ENCODE assay signal across 15 cellular contexts in the genomic region with DNA sequence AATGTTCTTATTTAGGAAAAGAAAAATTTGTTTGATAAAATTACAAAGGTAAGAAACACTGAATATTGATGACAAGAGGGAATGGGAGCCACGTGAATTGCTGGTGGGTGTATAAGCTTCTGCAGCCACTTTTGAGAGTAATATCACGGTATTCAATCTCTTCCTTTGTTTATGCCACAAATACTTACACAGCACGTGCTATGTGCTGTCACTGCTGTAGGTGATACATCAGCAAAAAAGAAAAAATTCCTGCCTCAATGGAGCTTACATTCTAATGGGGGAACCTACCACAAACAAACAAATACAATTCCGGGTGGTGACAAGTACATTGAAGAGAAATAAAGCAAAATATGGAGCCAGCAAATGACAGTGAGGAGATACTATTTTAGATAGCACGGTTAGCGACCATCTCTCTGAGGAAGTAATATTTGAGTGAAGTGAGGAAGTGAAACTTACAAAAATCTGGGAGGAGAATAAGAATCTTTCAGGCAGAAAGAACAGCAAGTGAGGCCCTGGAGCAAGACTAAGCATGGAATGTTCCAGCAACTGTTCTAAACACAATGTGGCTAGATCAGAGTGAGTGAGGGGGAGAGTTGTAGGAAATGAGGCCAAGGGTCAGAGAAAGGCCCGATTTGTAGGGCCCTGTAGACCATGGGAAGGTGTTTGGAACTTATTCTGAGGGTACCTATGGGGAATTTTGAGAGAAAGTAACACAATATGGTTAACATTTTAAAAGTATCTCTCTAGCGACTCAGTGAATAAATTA. TPM values are rescaled to one million over a fixed set of nuclear protein-coding genes. Genes with fewer than 3 reads are reported as not detected.
DNase-seq lines count a peak whose midpoint lies in the region; ATAC-seq, FAIRE-seq and TF ChIP-seq lines count a peak whose summit lies in the region.
"Had no signal": no experiment of that assay in that cellular context is flagged by ENCODE, and none has a peak within 500 bp of the region (broad histone marks: within the 10 kb centered on the region; RNA-seq: fewer than 3 reads in every experiment).

No MANE protein-coding gene starts in this region.

- DNase-seq in GM18507 (ENCODE audit: extremely low spot score, insufficient read length, low read depth): no peak
- no peak for DNase-seq in K562 (ENCODE audit: extremely low read depth in 1 of 4, low spot score in 3 of 4)
- no peak for DNase-seq in GF-D8 (lab: John Stamatoyannopoulos, UW)
- no peak for DNase-seq in UCSD-AML1 (lab: John Stamatoyannopoulos, UW; ENCODE audit: unreplicated experiment)
- DNase-seq in endothelial cell (ENCODE audit: low spot score): no peak
- DNase-seq: Calu3, NCI-H2029 treated with DMSO at 0.1 percent for 48 hours, pancreas had no signal

- no peaks in the 10 kb centered on the region for H3K4me1 Mint-ChIP-seq in endothelial cell (ENCODE audit: unreplicated experiment)

- ATAC-seq in GM21528 (IDR thresholded peaks at IDR 0.05; ENCODE audit: low FRiP score, unreplicated experiment) (peak; percentile 56), HG03558 (IDR thresholded peaks at IDR 0.05; ENCODE audit: extremely low read depth, unreplicated experiment) (peak; percentile 38), K562 (no peak), HG02763 (IDR thresholded peaks at IDR 0.05; ENCODE audit: unreplicated experiment) (no peak)
- ATAC-seq: SK-N-SH treated with all-trans-retinoic acid at 6 μM for 48 hours had no signal

- H3K9me1 ChIP-seq in K562 (ENCODE audit: control insufficient read depth, insufficient read depth, low read length): no peaks in the 10 kb centered on the region

- no TSS peak for BruUV-seq in K562 (replicated peaks; lab: Mats Ljungman, UMichigan)

- TF ChIP-seq RAD21 in K562 (CRISPR knock-in tag; conservative IDR thresholded peaks at IDR 0.05 in 1 of 2, IDR thresholded peaks at IDR 0.05 in 1 of 2): no peak

- intact Hi-C loops in K562 (cut with micrococcal nuclease): no loop called here

- TF ChIP-seq EP300 in K562 (IDR thresholded peaks at IDR 0.05; ENCODE audit: low read length): no peak

- TF ChIP-seq POLR2A in K562 (conservative IDR thresholded peaks at IDR 0.05): no peak

- H3K36me3 Mint-ChIP-seq in endothelial cell (ENCODE audit: low read depth, unreplicated experiment): no peaks in the 10 kb centered on the region

- WGBS in K562 (ENCODE audit: insufficient coverage, low coverage, missing lambda C conversion rate): 43% methylated on average over 8 of the region's 8 CpGs

- no peak overlapping the region for H3K27ac ChIP-seq in K562 (ENCODE audit: extremely low read depth, low read depth, low read length)
- H3K27ac ChIP-seq: esophagus muscularis mucosa, pancreas had no signal

- POLR2A ChIA-PET in K562 (lab: Yijun Ruan, JAX): no interaction called here

- CTCF ChIA-PET in K562 (lab: Yijun Ruan, JAX; ENCODE audit: low intra/inter-chr PET ratio): no interaction called here

- 0 out of 2 replicates have a peak overlapping the region, but pooled peaks have one; percentile 2 for H2AFZ ChIP-seq in K562 (ENCODE audit: low read depth, low read length)

- no peaks in the 10 kb centered on the region for H3K36me3 ChIP-seq in K562 (ENCODE audit: control insufficient read depth, insufficient read depth, low read length)
- H3K36me3 ChIP-seq: esophagus muscularis mucosa, pancreas had no signal

- H4K20me1 ChIP-seq in K562 (replicated peaks; ENCODE audit: control insufficient read depth, insufficient read depth, low read length): no peaks in the 10 kb centered on the region

- H3K4me3 ChIP-seq in K562: no peak overlapping the region
- H3K4me3 ChIP-seq: esophagus muscularis mucosa, pancreas had no signal

- H3K27me3 ChIP-seq in K562 (ENCODE audit: control insufficient read depth in 2 of 2, insufficient read depth in 2 of 2, low read length in 2 of 2): no peaks in the 10 kb centered on the region
- H3K27me3 ChIP-seq: pancreas had no signal

- no peak overlapping the region for H3K4me2 ChIP-seq in K562 (ENCODE audit: insufficient read depth, low read length)

- peaks cover 21 to 39% of the 10 kb centered on the region in 2 experiments for H3K4me1 ChIP-seq in K562 (replicated peaks in 1 of 2; ENCODE audit: control insufficient read depth in 2 of 2, insufficient read depth in 2 of 2, low read length in 2 of 2)
- H3K4me1 ChIP-seq: esophagus muscularis mucosa, pancreas had no signal

- in situ Hi-C loops in K562 (cut with MboI): no loop called here

- no peaks in the 10 kb centered on the region for H3K9me3 Mint-ChIP-seq in endothelial cell (ENCODE audit: unreplicated experiment)

- no peaks in the 10 kb centered on the region for H3K9me3 ChIP-seq in K562 (replicated peaks; ENCODE audit: control insufficient read depth, insufficient read depth, low read depth, low read length)
- H3K9me3 ChIP-seq: esophagus muscularis mucosa, pancreas had no signal

- peaks cover 8% of the 10 kb centered on the region for H3K27me3 Mint-ChIP-seq in endothelial cell (ENCODE audit: unreplicated experiment)

- FAIRE-seq in GM18507 (lab: Jason Lieb, UNC): peak; percentile 77
- no peak for FAIRE-seq in K562 (lab: Jason Lieb, UNC)
- FAIRE-seq: pancreas had no signal

- no peaks in the 10 kb centered on the region for H3K79me2 ChIP-seq in K562 (ENCODE audit: control insufficient read depth, insufficient read depth, low read length)

- TF ChIP-seq CTCF in K562 (IDR thresholded peaks at IDR 0.05 in 2 of 3, conservative IDR thresholded peaks at IDR 0.05 in 1 of 3; ENCODE audit: insufficient read depth in 2 of 3, low read depth in 1 of 3, low read length in 3 of 3) (no peak), endothelial cell (IDR thresholded peaks at IDR 0.05; ENCODE audit: unreplicated experiment) (no peak)

- no peak overlapping the region for H3K27ac Mint-ChIP-seq in endothelial cell (ENCODE audit: unreplicated experiment)

- H3K4me3 Mint-ChIP-seq in endothelial cell (ENCODE audit: unreplicated experiment): no peak overlapping the region

- no peak overlapping the region for H3K9ac ChIP-seq in K562 (ENCODE audit: insufficient read depth in 1 of 2, low read depth in 2 of 2, low read length in 2 of 2)

RNA-seq across cellular contexts. Expression of gene FCRLB, which starts 2.6 kb away (rescaled TPM):
- total RNA-seq in K562 (2011; cell fraction: chromatin; rRNA removed; ENCODE audit: low replicate concordance): 1.5 and 4.0 TPM in 2 replicates
- 3.3 and 4.5 TPM in 2 replicates for total RNA-seq in K562 (2011; cell fraction: nucleolus; rRNA removed)
- 2.9 and 5.1 TPM in 2 replicates for total RNA-seq in K562 (2011; cell fraction: nucleoplasm; rRNA removed)
- 2.8 and 5.1 TPM in 2 replicates for total RNA-seq in K562 (2014; rRNA removed)
- 1.2 and 1.4 TPM in 2 replicates for total RNA-seq in K562 (2014; rRNA removed; fragmentation: Illumina TruSeq; extraction: Trizol)
- 2.3 and 2.5 TPM in 2 replicates for total RNA-seq in K562 (2015; rRNA removed; fragmentation: Illumina TruSeq; extraction: Trizol)
- 2.4 and 3.1 TPM in 2 replicates for total RNA-seq in K562 (2021)
- polyA plus RNA-seq in K562 (2011; rRNA removed): 1.2 and 1.3 TPM in 2 replicates
- 1.0 and 3.4 TPM in 2 replicates for polyA plus RNA-seq in K562 (2011; cell fraction: cytosol; rRNA removed)
- polyA plus RNA-seq in K562 (2011; cell fraction: nucleus; rRNA removed): 3.2 and 8.8 TPM in 2 replicates
- polyA plus RNA-seq in K562 (2012): 4.6 and 4.8 TPM in 2 replicates
- polyA plus RNA-seq in K562 (2014; fragmentation: Illumina TruSeq; extraction: Trizol): 1.1 and 1.6 TPM in 2 replicates
- under 1 TPM; 0.20 to 0.25 TPM for polyA plus RNA-seq in K562 (2014; fragmentation: Nextera tagmentation; extraction: Ambion mirVana)
- 2.1 and 4.6 TPM in 2 replicates for polyA plus RNA-seq in K562 (2014; rRNA removed)
- polyA minus RNA-seq in K562 (2011; rRNA and poly(A)+ RNA removed): 0.51 and 0.91 TPM in 2 replicates
- polyA minus RNA-seq in K562 (2011; cell fraction: cytosol; rRNA and poly(A)+ RNA removed): 0.95 and 2.2 TPM in 2 replicates
- polyA minus RNA-seq in K562 (2011; cell fraction: nucleus; rRNA and poly(A)+ RNA removed): 1.9 and 3.6 TPM in 2 replicates
- total RNA-seq in endothelial cell (ENCODE audit: unreplicated experiment): 0.36 TPM

RNA-seq across cellular contexts. Expression of gene FCRLA, which starts 11.7 kb away (rescaled TPM):
- total RNA-seq in K562 (2011; cell fraction: chromatin; rRNA removed; ENCODE audit: low replicate concordance): 0.60 and 0.76 TPM in 2 replicates
- 0.53 and 1.2 TPM in 2 replicates for total RNA-seq in K562 (2011; cell fraction: nucleolus; rRNA removed)
- total RNA-seq in K562 (2011; cell fraction: nucleoplasm; rRNA removed): 0.88 and 2.4 TPM in 2 replicates
- total RNA-seq in K562 (2014; rRNA removed): 0.09 and 1.0 TPM in 2 replicates
- total RNA-seq in K562 (2014; rRNA removed; fragmentation: Illumina TruSeq; extraction: Trizol): 0.29 and 0.41 TPM in 2 replicates
- 0.36 and 0.45 TPM in 2 replicates for total RNA-seq in K562 (2015; rRNA removed; fragmentation: Illumina TruSeq; extraction: Trizol)
- total RNA-seq in K562 (2021): 0.35 and 0.40 TPM in 2 replicates
- 0.45 and 0.53 TPM in 2 replicates for polyA plus RNA-seq in K562 (2011; rRNA removed)
- 0.63 and 0.78 TPM in 2 replicates for polyA plus RNA-seq in K562 (2011; cell fraction: cytosol; rRNA removed)
- 0.41 and 0.48 TPM in 2 replicates for polyA plus RNA-seq in K562 (2011; cell fraction: nucleus; rRNA removed)
- 0.98 and 8.8 TPM in 2 replicates for polyA plus RNA-seq in K562 (2012)
- 0.55 and 0.68 TPM in 2 replicates for polyA plus RNA-seq in K562 (2014; fragmentation: Illumina TruSeq; extraction: Trizol)
- polyA plus RNA-seq in K562 (2014; fragmentation: Nextera tagmentation; extraction: Ambion mirVana): under 1 TPM; 0.44 to 0.84 TPM
- polyA plus RNA-seq in K562 (2014; rRNA removed): 0.49 and 0.93 TPM in 2 replicates
- polyA minus RNA-seq in K562 (2011; rRNA and poly(A)+ RNA removed): 0.18 TPM in 2 replicates
- polyA minus RNA-seq in K562 (2011; cell fraction: cytosol; rRNA and poly(A)+ RNA removed): not detected in 2 replicates
- polyA minus RNA-seq in K562 (2011; cell fraction: nucleus; rRNA and poly(A)+ RNA removed): 0.27 and 0.44 TPM in 2 replicates
- not detected for total RNA-seq in endothelial cell (ENCODE audit: unreplicated experiment)
- total RNA-seq: Calu3 had no signal
- polyA plus RNA-seq: pancreas, urinary bladder had no signal

RNA-seq across cellular contexts. Expression of gene DUSP12, which starts 30.8 kb away (rescaled TPM):
- total RNA-seq in K562 (2011; cell fraction: chromatin; rRNA removed; ENCODE audit: low replicate concordance): 52.6 and 81.7 TPM in 2 replicates
- total RNA-seq in K562 (2011; cell fraction: nucleolus; rRNA removed): 43.2 and 51.6 TPM in 2 replicates
- total RNA-seq in K562 (2011; cell fraction: nucleoplasm; rRNA removed): 34.3 and 41.1 TPM in 2 replicates
- total RNA-seq in K562 (2014; rRNA removed) (55.4 and 62.7 TPM in 2 replicates), K562 (2014; rRNA removed; fragmentation: Illumina TruSeq; extraction: Trizol) (42.3 and 44.3 TPM in 2 replicates), K562 (2015; rRNA removed; fragmentation: Illumina TruSeq; extraction: Trizol) (42.4 and 48.0 TPM in 2 replicates), K562 (2021) (41.0 and 43.6 TPM in 2 replicates), endothelial cell (ENCODE audit: unreplicated experiment) (27.8 TPM)
- polyA plus RNA-seq in K562 (2011; rRNA removed) (75.2 and 80.4 TPM in 2 replicates), K562 (2014; fragmentation: Illumina TruSeq; extraction: Trizol) (38.5 and 54.6 TPM in 2 replicates), K562 (2014; fragmentation: Nextera tagmentation; extraction: Ambion mirVana) (10 to 100 TPM; 10.4 to 15.0 TPM), K562 (2014; rRNA removed) (80.8 and 81.4 TPM in 2 replicates)
- polyA plus RNA-seq in K562 (2011; cell fraction: cytosol; rRNA removed): 43.1 and 48.0 TPM in 2 replicates
- polyA plus RNA-seq in K562 (2011; cell fraction: nucleus; rRNA removed): 69.1 and 74.8 TPM in 2 replicates
- polyA plus RNA-seq in K562 (2012): 41.7 and 47.0 TPM in 2 replicates
- 34.2 and 40.0 TPM in 2 replicates for polyA minus RNA-seq in K562 (2011; rRNA and poly(A)+ RNA removed)
- polyA minus RNA-seq in K562 (2011; cell fraction: cytosol; rRNA and poly(A)+ RNA removed): 20.6 and 27.8 TPM in 2 replicates
- polyA minus RNA-seq in K562 (2011; cell fraction: nucleus; rRNA and poly(A)+ RNA removed): 26.9 and 35.7 TPM in 2 replicates

RNA-seq across cellular contexts. Expression of gene ATF6, which starts 47.4 kb away (rescaled TPM):
- 30.1 and 51.8 TPM in 2 replicates for total RNA-seq in K562 (2011; cell fraction: chromatin; rRNA removed; ENCODE audit: low replicate concordance)
- total RNA-seq in K562 (2011; cell fraction: nucleolus; rRNA removed): 23.8 and 27.5 TPM in 2 replicates
- 40.7 and 61.9 TPM in 2 replicates for total RNA-seq in K562 (2011; cell fraction: nucleoplasm; rRNA removed)
- total RNA-seq in K562 (2014; rRNA removed): 14.5 and 16.2 TPM in 2 replicates
- total RNA-seq in K562 (2014; rRNA removed; fragmentation: Illumina TruSeq; extraction: Trizol): 29.4 and 34.7 TPM in 2 replicates
- 26.6 and 28.8 TPM in 2 replicates for total RNA-seq in K562 (2015; rRNA removed; fragmentation: Illumina TruSeq; extraction: Trizol)
- total RNA-seq in K562 (2021): 20.4 and 22.1 TPM in 2 replicates
- 28.1 and 32.4 TPM in 2 replicates for polyA plus RNA-seq in K562 (2011; rRNA removed)
- 10.8 and 16.1 TPM in 2 replicates for polyA plus RNA-seq in K562 (2011; cell fraction: cytosol; rRNA removed)
- 8.9 and 12.2 TPM in 2 replicates for polyA plus RNA-seq in K562 (2011; cell fraction: nucleus; rRNA removed)
- 13.9 and 24.9 TPM in 2 replicates for polyA plus RNA-seq in K562 (2012)
- polyA plus RNA-seq in K562 (2014; fragmentation: Illumina TruSeq; extraction: Trizol): 22.1 and 26.7 TPM in 2 replicates
- 10 to 100 TPM; 11.7 to 15.1 TPM for polyA plus RNA-seq in K562 (2014; fragmentation: Nextera tagmentation; extraction: Ambion mirVana)
- polyA plus RNA-seq in K562 (2014; rRNA removed): 14.8 and 16.6 TPM in 2 replicates
- 49.7 TPM in 2 replicates for polyA minus RNA-seq in K562 (2011; rRNA and poly(A)+ RNA removed)
- 12.4 and 15.8 TPM in 2 replicates for polyA minus RNA-seq in K562 (2011; cell fraction: cytosol; rRNA and poly(A)+ RNA removed)
- polyA minus RNA-seq in K562 (2011; cell fraction: nucleus; rRNA and poly(A)+ RNA removed): 17.4 and 27.2 TPM in 2 replicates
- total RNA-seq in endothelial cell (ENCODE audit: unreplicated experiment): 38.2 TPM

RNA-seq across cellular contexts. Expression of gene FCGR2B, which starts 55.8 kb away (rescaled TPM):
- total RNA-seq in K562 (2011; cell fraction: chromatin; rRNA removed; ENCODE audit: low replicate concordance): 6.8 and 7.4 TPM in 2 replicates
- total RNA-seq in K562 (2011; cell fraction: nucleolus; rRNA removed): 5.1 and 7.0 TPM in 2 replicates
- total RNA-seq in K562 (2011; cell fraction: nucleoplasm; rRNA removed): 7.6 and 9.9 TPM in 2 replicates
- total RNA-seq in K562 (2014; rRNA removed) (1.6 and 3.1 TPM in 2 replicates), K562 (2014; rRNA removed; fragmentation: Illumina TruSeq; extraction: Trizol) (3.1 and 3.3 TPM in 2 replicates), K562 (2015; rRNA removed; fragmentation: Illumina TruSeq; extraction: Trizol) (1.7 and 2.0 TPM in 2 replicates), K562 (2021) (2.4 and 3.1 TPM in 2 replicates), endothelial cell (ENCODE audit: unreplicated experiment) (not detected)
- polyA plus RNA-seq in K562 (2011; rRNA removed) (4.0 and 14.5 TPM in 2 replicates), K562 (2014; fragmentation: Illumina TruSeq; extraction: Trizol) (3.9 and 4.1 TPM in 2 replicates), K562 (2014; fragmentation: Nextera tagmentation; extraction: Ambion mirVana) (1 to 10 TPM; 6.4 to 8.9 TPM), K562 (2014; rRNA removed) (3.3 and 4.1 TPM in 2 replicates)
- 4.3 and 14.1 TPM in 2 replicates for polyA plus RNA-seq in K562 (2011; cell fraction: cytosol; rRNA removed)
- polyA plus RNA-seq in K562 (2011; cell fraction: nucleus; rRNA removed): 10.8 and 35.5 TPM in 2 replicates
- polyA plus RNA-seq in K562 (2012): 14.5 and 18.1 TPM in 2 replicates
- 3.1 and 8.7 TPM in 2 replicates for polyA minus RNA-seq in K562 (2011; rRNA and poly(A)+ RNA removed)
- 0.86 and 1.5 TPM in 2 replicates for polyA minus RNA-seq in K562 (2011; cell fraction: cytosol; rRNA and poly(A)+ RNA removed)
- polyA minus RNA-seq in K562 (2011; cell fraction: nucleus; rRNA and poly(A)+ RNA removed): 2.6 and 9.2 TPM in 2 replicates
- total RNA-seq: Calu3, kidney epithelial cell had no signal

Comparison
In these comparisons a context has a peak if more than half of its experiments do, and no peak if none do; other contexts are left out.
1. ATAC-seq: peak in GM21528 (single experiment) and HG03558 (single experiment); none in K562 (single experiment) and HG02763 (single experiment).